In genomic region chr18:21597616-21598015, GRCh38 we compare ENCODE assay signal across 20 cellular contexts. TPM values are rescaled to one million over a fixed set of nuclear protein-coding genes. Genes with fewer than 3 reads are reported as not detected.
DNase-seq lines count a peak whose midpoint lies in the region; ATAC-seq, FAIRE-seq and TF ChIP-seq lines count a peak whose summit lies in the region.
"Had no signal": no experiment of that assay in that cellular context is flagged by ENCODE, and none has a peak within 500 bp of the region (broad histone marks: within the 10 kb centered on the region; RNA-seq: fewer than 3 reads in every experiment).

No MANE protein-coding gene starts in this region.

- intact Hi-C loops in HepG2 (cut with micrococcal nuclease; ENCODE audit: unreplicated experiment): no loop called here
- intact Hi-C loops in right lobe of liver (cut with DNase I): no loop called here
- intact Hi-C loops in K562 (cut with micrococcal nuclease): no loop called here
- intact Hi-C loops in aorta (cut with DNase I): no loop called here

- H3K9ac ChIP-seq in HepG2 (ENCODE audit: insufficient read depth, low read depth, low read length): no peak overlapping the region
- H3K9ac ChIP-seq in K562 (ENCODE audit: insufficient read depth in 1 of 2, low read depth in 2 of 2, low read length in 2 of 2): peak overlapping the region in 1 of 2 experiments; percentile 99; a peak in 2 of 4 replicates

- H3K36me3 ChIP-seq in HepG2 (replicated peaks in 1 of 2; ENCODE audit: control insufficient read depth in 1 of 2, insufficient read depth in 2 of 2, low read length in 2 of 2) (0 out of 5 replicates have a peak, but pooled peaks cover 0 to 5% of the 10 kb centered on the region in 2 experiments), right lobe of liver (no peaks in the 10 kb centered on the region), K562 (ENCODE audit: control insufficient read depth, insufficient read depth, low read length) (peaks cover 10% of the 10 kb centered on the region; the same call in 2 of the 3 replicates), aorta (ENCODE audit: control insufficient read depth in 1 of 2, insufficient read depth in 2 of 2, low read length in 1 of 2) (no peaks in the 10 kb centered on the region), tibial nerve (peaks cover 0 to under 1% (median 0%) of the 10 kb centered on the region in 3 donors)
- H3K36me3 ChIP-seq: Peyer's patch had no signal

- no peak for DNase-seq in HepG2 (ENCODE audit: low spot score)
- DNase-seq in right lobe of liver: no peak
- DNase-seq in OCI-M1 (lab: John Stamatoyannopoulos, UW): peak; percentile 29
- no peak for DNase-seq in K562 (ENCODE audit: extremely low read depth in 1 of 4, low spot score in 3 of 4)
- no peak for DNase-seq in stimulated activated naive B cell treated with anti-CD40 and anti-IgM and Interleukin-4, amounts not matched to agents 10 μg/mL and 1 μg/mL and 100 μg/mL, for 72 hours
- DNase-seq in aorta: no peak
- DNase-seq in tibial nerve (ENCODE audit: low spot score in 2 of 2): no peak
- DNase-seq: activated B cell treated with CpG ODN at 0.5 μM for 24 hours; amniotic stem cell; CD8-positive, alpha-beta T cell; DMS79 treated with DMSO at 0.1 percent for 48 hours; NCI-H1048; NCI-H2081 treated with DMSO at 0.1 percent for 48 hours; NCI-H524; Peyer's patch; testis had no signal

- H3K9me1 ChIP-seq in K562 (ENCODE audit: control insufficient read depth, insufficient read depth, low read length): no peaks in the 10 kb centered on the region

- H4K20me1 ChIP-seq in HepG2 (ENCODE audit: insufficient read depth, low read length) (0 out of 2 replicates have a peak, but pooled peaks cover 11% of the 10 kb centered on the region), K562 (replicated peaks; ENCODE audit: control insufficient read depth, insufficient read depth, low read length) (no peaks in the 10 kb centered on the region; the same call in 1 of the 2 replicates)

- no peaks in the 10 kb centered on the region; a peak in 1 of 5 replicates for H3K27me3 ChIP-seq in HepG2 (ENCODE audit: control insufficient read depth in 1 of 2, insufficient read depth in 2 of 2, low read length in 2 of 2)
- no peaks in the 10 kb centered on the region for H3K27me3 ChIP-seq in right lobe of liver
- H3K27me3 ChIP-seq in K562 (ENCODE audit: control insufficient read depth in 2 of 2, insufficient read depth in 2 of 2, low read length in 2 of 2): no peaks in the 10 kb centered on the region
- H3K27me3 ChIP-seq in aorta (ENCODE audit: control insufficient read depth in 1 of 2, insufficient read depth in 2 of 2, low read length in 1 of 2): no peaks in the 10 kb centered on the region
- H3K27me3 ChIP-seq in tibial nerve: no peaks in the 10 kb centered on the region
- H3K27me3 ChIP-seq: esophagus muscularis mucosa, Peyer's patch, testis had no signal

- in situ Hi-C loops in HepG2 (cut with HindIII; ENCODE audit: extremely low pct_ligation_motif_present, low pct_unique_long_range_greater_than_20kb): no loop called here
- in situ Hi-C loops in K562 (cut with MboI): no loop called here

- TF ChIP-seq RAD21 in HepG2 (CRISPR knock-in tag; IDR thresholded peaks at IDR 0.05) (no peak), K562 (CRISPR knock-in tag; conservative IDR thresholded peaks at IDR 0.05 in 1 of 2, IDR thresholded peaks at IDR 0.05 in 1 of 2) (no peak)

- TF ChIP-seq POLR2A in HepG2 (IDR thresholded peaks at IDR 0.05; ENCODE audit: insufficient read depth in 1 of 2, low read depth in 2 of 2, low read length in 2 of 2) (no peak), right lobe of liver (IDR thresholded peaks at IDR 0.05) (no peak), K562 (conservative IDR thresholded peaks at IDR 0.05) (no peak), tibial nerve (IDR thresholded peaks at IDR 0.05) (no peak)

- no peak overlapping the region; a peak in 1 of 6 replicates for H3K4me3 ChIP-seq in HepG2 (replicated peaks in 1 of 3; ENCODE audit: insufficient read depth in 1 of 3, low read depth in 2 of 3, low read length in 3 of 3)
- H3K4me3 ChIP-seq in right lobe of liver: no peak overlapping the region
- peak overlapping the region; percentile 97; the same call in 1 of the 2 replicates for H3K4me3 ChIP-seq in K562
- no peak overlapping the region for H3K4me3 ChIP-seq in aorta (ENCODE audit: low read length in 2 of 2)
- H3K4me3 ChIP-seq in tibial nerve: no peak overlapping the region
- H3K4me3 ChIP-seq: esophagus muscularis mucosa, Peyer's patch, testis had no signal

- H3K4me2 ChIP-seq in HepG2 (ENCODE audit: low read depth, low read length) (peak overlapping the region; percentile 80), K562 (ENCODE audit: insufficient read depth, low read length) (peak overlapping the region; percentile 30; the same call in 1 of the 2 replicates)

- BruUV-seq in HepG2 (replicated peaks; lab: Mats Ljungman, UMichigan) (no TSS peak), K562 (replicated peaks; lab: Mats Ljungman, UMichigan) (no TSS peak)

- ATAC-seq in HepG2: no peak
- ATAC-seq in right lobe of liver: no peak
- ATAC-seq in K562: no peak
- no peak for ATAC-seq in stimulated activated naive B cell treated with anti-CD40 and anti-IgM and Interleukin-4, amounts not matched to agents 10 μg/mL and 1 μg/mL and 100 μg/mL, for 72 hours (replicated peaks)
- no peak for ATAC-seq in HG03175 (IDR thresholded peaks at IDR 0.05; ENCODE audit: unreplicated experiment)
- no peak for ATAC-seq in aorta (ENCODE audit: low FRiP score)
- ATAC-seq: CD8-positive, alpha-beta T cell; left lobe of liver had no signal

- FAIRE-seq in HepG2 (lab: Jason Lieb, UNC) (no peak), K562 (lab: Jason Lieb, UNC) (no peak)

- CTCF ChIA-PET in HepG2 (lab: Yijun Ruan, JAX; ENCODE audit: low intra/inter-chr PET ratio, low total read pairs) (no interaction called here), K562 (lab: Yijun Ruan, JAX; ENCODE audit: low intra/inter-chr PET ratio) (no interaction called here)

- WGBS in HepG2 (ENCODE audit: low lambda C conversion rate): 79% methylated on average over 1 of the region's 1 CpG
- 69% methylated on average over 1 of the region's 1 CpG for WGBS in right lobe of liver (ENCODE audit: insufficient coverage, low coverage, low lambda C conversion rate, missing lambda C conversion rate)
- 0% methylated on average over 1 of the region's 1 CpG for WGBS in K562 (ENCODE audit: insufficient coverage, low coverage, missing lambda C conversion rate)
- 38 to 53% methylated on average over 1 of the region's 1 CpG for WGBS in aorta, 2 donors
- 42 to 54% methylated on average over 1 of the region's 1 CpG for WGBS in tibial nerve, 2 donors

- peaks cover 56% of the 10 kb centered on the region for H3K79me2 ChIP-seq in HepG2 (ENCODE audit: insufficient read depth, low read length)
- peaks cover 68% of the 10 kb centered on the region for H3K79me2 ChIP-seq in K562 (ENCODE audit: control insufficient read depth, insufficient read depth, low read length)

- no peaks in the 10 kb centered on the region for H3K9me3 Mint-ChIP-seq in stimulated activated naive B cell treated with anti-CD40 and anti-IgM and Interleukin-4, amounts not matched to agents 10 μg/mL and 1 μg/mL and 100 μg/mL, for 72 hours
- H3K9me3 Mint-ChIP-seq: activated B cell treated with CpG ODN at 0.5 μM for 24 hours; CD8-positive, alpha-beta T cell; central memory CD8-positive, alpha-beta T cell had no signal

- H3K4me1 ChIP-seq in HepG2 (ENCODE audit: insufficient read depth, low read length) (peaks cover 36% of the 10 kb centered on the region), right lobe of liver (peaks cover 0 to 18% (median 0%) of the 10 kb centered on the region in 4 donors), K562 (replicated peaks in 1 of 2; ENCODE audit: control insufficient read depth in 2 of 2, insufficient read depth in 2 of 2, low read length in 2 of 2) (peaks cover 9 to 15% of the 10 kb centered on the region in 2 experiments), aorta (ENCODE audit: control insufficient read depth in 1 of 2, insufficient read depth in 2 of 2, low read length in 2 of 2) (no peaks in the 10 kb centered on the region), tibial nerve (peaks cover 0 to 29% (median 9%) of the 10 kb centered on the region in 4 donors)

- no peaks in the 10 kb centered on the region for H3K27me3 Mint-ChIP-seq in stimulated activated naive B cell treated with anti-CD40 and anti-IgM and Interleukin-4, amounts not matched to agents 10 μg/mL and 1 μg/mL and 100 μg/mL, for 72 hours
- H3K27me3 Mint-ChIP-seq: activated B cell treated with CpG ODN at 0.5 μM for 24 hours; central memory CD8-positive, alpha-beta T cell had no signal

- peaks cover 20 to 48% of the 10 kb centered on the region in 2 donors for H3K4me1 Mint-ChIP-seq in stimulated activated naive B cell treated with anti-CD40 and anti-IgM and Interleukin-4, amounts not matched to agents 10 μg/mL and 1 μg/mL and 100 μg/mL, for 72 hours

- no peak for TF ChIP-seq EP300 in HepG2 (IDR thresholded peaks at IDR 0.05; ENCODE audit: low read depth in 2 of 2, low read length in 2 of 2)
- no peak for TF ChIP-seq EP300 in HepG2 (CRISPR knock-in tag; IDR thresholded peaks at IDR 0.05; ENCODE audit: borderline replicate concordance)
- no peak for TF ChIP-seq EP300 in K562 (IDR thresholded peaks at IDR 0.05; ENCODE audit: low read length)
- TF ChIP-seq EP300 in tibial nerve (IDR thresholded peaks at IDR 0.05): no peak

- H3K27ac ChIP-seq in HepG2 (ENCODE audit: extremely low read length, insufficient read depth, low read length): no peak overlapping the region
- H3K27ac ChIP-seq in right lobe of liver: no peak overlapping the region
- peak overlapping the region; percentile 8; the same call in 1 of the 3 replicates for H3K27ac ChIP-seq in K562 (ENCODE audit: extremely low read depth, low read depth, low read length)
- no peak overlapping the region for H3K27ac ChIP-seq in aorta (ENCODE audit: low read depth in 1 of 2, low read length in 2 of 2)
- no peak overlapping the region for H3K27ac ChIP-seq in tibial nerve
- H3K27ac ChIP-seq: esophagus muscularis mucosa, Peyer's patch, testis had no signal

- POLR2A ChIA-PET in HepG2 (lab: Yijun Ruan, JAX): interaction anchor here (1.1 kb wide), 1 partner anchor 143 kb away, joined by 3 read pairs; the partner anchor contains the start of gene MIB1
- POLR2A ChIA-PET in K562 (lab: Yijun Ruan, JAX): interaction anchor here (0.7 to 2.1 kb wide), 4 partner anchors 8 to 230 kb away, joined by 3 to 6 read pairs (median 4); no protein-coding TSS in a partner anchor

- H3K9me3 ChIP-seq in HepG2 (ENCODE audit: low read length) (no peaks in the 10 kb centered on the region), right lobe of liver (no peaks in the 10 kb centered on the region), K562 (replicated peaks; ENCODE audit: control insufficient read depth, insufficient read depth, low read depth, low read length) (no peaks in the 10 kb centered on the region), aorta (ENCODE audit: control insufficient read depth, low read length) (no peaks in the 10 kb centered on the region), tibial nerve (no peaks in the 10 kb centered on the region)
- H3K9me3 ChIP-seq: esophagus muscularis mucosa, Peyer's patch, testis had no signal

- no peak overlapping the region for H2AFZ ChIP-seq in HepG2 (ENCODE audit: low read length)
- H2AFZ ChIP-seq in K562 (ENCODE audit: low read depth, low read length): no peak overlapping the region

- H3K4me3 Mint-ChIP-seq in stimulated activated naive B cell treated with anti-CD40 and anti-IgM and Interleukin-4, amounts not matched to agents 10 μg/mL and 1 μg/mL and 100 μg/mL, for 72 hours: no peak overlapping the region
- H3K4me3 Mint-ChIP-seq: activated B cell treated with CpG ODN at 0.5 μM for 24 hours; CD8-positive, alpha-beta T cell had no signal

- TF ChIP-seq CTCF in HepG2 (CRISPR knock-in tag; IDR thresholded peaks at IDR 0.05) (no peak), right lobe of liver (IDR thresholded peaks at IDR 0.05) (no peak), K562 (IDR thresholded peaks at IDR 0.05 in 2 of 3, conservative IDR thresholded peaks at IDR 0.05 in 1 of 3; ENCODE audit: insufficient read depth in 2 of 3, low read depth in 1 of 3, low read length in 3 of 3) (no peak), tibial nerve (IDR thresholded peaks at IDR 0.05) (no peak)

- H3K27ac Mint-ChIP-seq in stimulated activated naive B cell treated with anti-CD40 and anti-IgM and Interleukin-4, amounts not matched to agents 10 μg/mL and 1 μg/mL and 100 μg/mL, for 72 hours: peak overlapping the region; percentile 37
- H3K27ac Mint-ChIP-seq: activated B cell treated with CpG ODN at 0.5 μM for 24 hours; CD8-positive, alpha-beta T cell had no signal

- H3K36me3 Mint-ChIP-seq in stimulated activated naive B cell treated with anti-CD40 and anti-IgM and Interleukin-4, amounts not matched to agents 10 μg/mL and 1 μg/mL and 100 μg/mL, for 72 hours: peaks cover 0 to 11% of the 10 kb centered on the region in 2 donors

RNA-seq across cellular contexts. Expression of gene ESCO1, which starts 2.9 kb away (rescaled TPM):
- total RNA-seq in HepG2 (2016; rRNA removed; fragmentation: Illumina TruSeq; extraction: Trizol): 19.4 and 32.7 TPM in 2 replicates
- 5.1 and 5.8 TPM in 2 replicates for total RNA-seq in HepG2 (2016; cell fraction: cytosol; rRNA removed; fragmentation: Illumina TruSeq; extraction: Trizol; ENCODE audit: low read depth)
- 20.1 and 30.7 TPM in 2 replicates for total RNA-seq in HepG2 (2016; cell fraction: insoluble cytoplasmic fraction; rRNA removed; fragmentation: Illumina TruSeq; extraction: Trizol)
- 13.5 and 14.0 TPM in 2 replicates for total RNA-seq in HepG2 (2016; cell fraction: membrane; rRNA removed; fragmentation: Illumina TruSeq; extraction: Trizol)
- 24.5 and 30.1 TPM in 2 replicates for total RNA-seq in HepG2 (2016; cell fraction: nucleus; rRNA removed; fragmentation: Illumina TruSeq; extraction: Trizol)
- 5.4 and 6.3 TPM in 2 replicates for polyA plus RNA-seq in HepG2 (2011; rRNA removed)
- 2.4 and 4.2 TPM in 2 replicates for polyA plus RNA-seq in HepG2 (2011; cell fraction: cytosol; rRNA removed)
- polyA plus RNA-seq in HepG2 (2011; cell fraction: nucleus; rRNA removed): 8.2 and 9.6 TPM in 2 replicates
- polyA plus RNA-seq in HepG2 (2012): 12.9 and 13.6 TPM in 2 replicates
- 2.2 TPM in 2 replicates for polyA plus RNA-seq in HepG2 (2016; cell fraction: cytosol; fragmentation: Illumina TruSeq; extraction: Trizol; ENCODE audit: low read depth)
- polyA plus RNA-seq in HepG2 (2016; cell fraction: insoluble cytoplasmic fraction; fragmentation: Illumina TruSeq; extraction: Trizol; ENCODE audit: low read depth): 23.5 and 26.2 TPM in 2 replicates
- 7.4 and 8.2 TPM in 2 replicates for polyA plus RNA-seq in HepG2 (2016; cell fraction: membrane; fragmentation: Illumina TruSeq; extraction: Trizol; ENCODE audit: low read depth)
- 16.0 and 17.8 TPM in 2 replicates for polyA plus RNA-seq in HepG2 (2016; cell fraction: nucleus; fragmentation: Illumina TruSeq; extraction: Trizol; ENCODE audit: insufficient read depth, low read depth)
- 3.5 and 4.2 TPM in 2 replicates for polyA minus RNA-seq in HepG2 (2011; rRNA and poly(A)+ RNA removed; ENCODE audit: low replicate concordance)
- 8.3 and 8.9 TPM in 2 replicates for polyA minus RNA-seq in HepG2 (2011; cell fraction: cytosol; rRNA and poly(A)+ RNA removed)
- 30.8 and 32.6 TPM in 2 replicates for polyA minus RNA-seq in HepG2 (2011; cell fraction: nucleus; rRNA and poly(A)+ RNA removed)
- total RNA-seq in right lobe of liver: 10 to 100 TPM in 1 of 6 experiments, 1 to 10 TPM in 5; 4.9 to 10.3 (median 6.5) TPM
- 13.8 and 37.5 TPM in 2 replicates for total RNA-seq in K562 (2011; cell fraction: chromatin; rRNA removed; ENCODE audit: low replicate concordance)
- total RNA-seq in K562 (2011; cell fraction: nucleolus; rRNA removed): 11.3 and 14.6 TPM in 2 replicates
- 17.2 and 25.9 TPM in 2 replicates for total RNA-seq in K562 (2011; cell fraction: nucleoplasm; rRNA removed)
- total RNA-seq in K562 (2014; rRNA removed): 17.1 and 19.8 TPM in 2 replicates
- 29.9 and 34.5 TPM in 2 replicates for total RNA-seq in K562 (2014; rRNA removed; fragmentation: Illumina TruSeq; extraction: Trizol)
- total RNA-seq in K562 (2015; rRNA removed; fragmentation: Illumina TruSeq; extraction: Trizol): 26.7 and 31.3 TPM in 2 replicates
- 19.6 TPM in 2 replicates for total RNA-seq in K562 (2021)
- 12.4 and 15.0 TPM in 2 replicates for polyA plus RNA-seq in K562 (2011; rRNA removed)
- polyA plus RNA-seq in K562 (2011; cell fraction: cytosol; rRNA removed): 2.7 and 5.3 TPM in 2 replicates
- polyA plus RNA-seq in K562 (2011; cell fraction: nucleus; rRNA removed): 9.9 and 11.7 TPM in 2 replicates
- 14.2 and 18.1 TPM in 2 replicates for polyA plus RNA-seq in K562 (2012)
- 20.5 and 24.1 TPM in 2 replicates for polyA plus RNA-seq in K562 (2014; fragmentation: Illumina TruSeq; extraction: Trizol)
- 10 to 100 TPM; 15.6 to 22.6 TPM for polyA plus RNA-seq in K562 (2014; fragmentation: Nextera tagmentation; extraction: Ambion mirVana)
- polyA plus RNA-seq in K562 (2014; rRNA removed): 15.7 and 16.7 TPM in 2 replicates
- 20.8 and 29.1 TPM in 2 replicates for polyA minus RNA-seq in K562 (2011; rRNA and poly(A)+ RNA removed)
- 12.1 and 12.5 TPM in 2 replicates for polyA minus RNA-seq in K562 (2011; cell fraction: cytosol; rRNA and poly(A)+ RNA removed)
- 8.5 and 18.5 TPM in 2 replicates for polyA minus RNA-seq in K562 (2011; cell fraction: nucleus; rRNA and poly(A)+ RNA removed)
- total RNA-seq in aorta: 10 to 100 TPM; 19.1 to 21.2 TPM
- polyA plus RNA-seq in aorta: 10 to 100 TPM in 1 of 2 donors, 1 to 10 TPM in 1; 7.2 to 12.4 TPM
- total RNA-seq in tibial nerve: 10 to 100 TPM; 15.0 to 19.2 (median 18.6) TPM

RNA-seq across cellular contexts. Expression of gene SNRPD1, which starts 14.5 kb away (rescaled TPM):
- 275 and 478 TPM in 2 replicates for total RNA-seq in HepG2 (2016; rRNA removed; fragmentation: Illumina TruSeq; extraction: Trizol)
- total RNA-seq in HepG2 (2016; cell fraction: cytosol; rRNA removed; fragmentation: Illumina TruSeq; extraction: Trizol; ENCODE audit: low read depth): 75.0 and 77.2 TPM in 2 replicates
- 293 and 452 TPM in 2 replicates for total RNA-seq in HepG2 (2016; cell fraction: insoluble cytoplasmic fraction; rRNA removed; fragmentation: Illumina TruSeq; extraction: Trizol)
- 98.7 and 110 TPM in 2 replicates for total RNA-seq in HepG2 (2016; cell fraction: membrane; rRNA removed; fragmentation: Illumina TruSeq; extraction: Trizol)
- total RNA-seq in HepG2 (2016; cell fraction: nucleus; rRNA removed; fragmentation: Illumina TruSeq; extraction: Trizol): 70.8 and 90.9 TPM in 2 replicates
- polyA plus RNA-seq in HepG2 (2011; rRNA removed): 17.4 and 22.7 TPM in 2 replicates
- 24.5 and 28.2 TPM in 2 replicates for polyA plus RNA-seq in HepG2 (2011; cell fraction: cytosol; rRNA removed)
- 3.1 and 5.0 TPM in 2 replicates for polyA plus RNA-seq in HepG2 (2011; cell fraction: nucleus; rRNA removed)
- 41.5 and 106 TPM in 2 replicates for polyA plus RNA-seq in HepG2 (2012)
- polyA plus RNA-seq in HepG2 (2016; cell fraction: cytosol; fragmentation: Illumina TruSeq; extraction: Trizol; ENCODE audit: low read depth): 98.5 and 112 TPM in 2 replicates
- 533 and 571 TPM in 2 replicates for polyA plus RNA-seq in HepG2 (2016; cell fraction: insoluble cytoplasmic fraction; fragmentation: Illumina TruSeq; extraction: Trizol; ENCODE audit: low read depth)
- polyA plus RNA-seq in HepG2 (2016; cell fraction: membrane; fragmentation: Illumina TruSeq; extraction: Trizol; ENCODE audit: low read depth): 113 and 128 TPM in 2 replicates
- polyA plus RNA-seq in HepG2 (2016; cell fraction: nucleus; fragmentation: Illumina TruSeq; extraction: Trizol; ENCODE audit: insufficient read depth, low read depth): 170 and 177 TPM in 2 replicates
- 6.0 and 34.0 TPM in 2 replicates for polyA minus RNA-seq in HepG2 (2011; rRNA and poly(A)+ RNA removed; ENCODE audit: low replicate concordance)
- polyA minus RNA-seq in HepG2 (2011; cell fraction: cytosol; rRNA and poly(A)+ RNA removed): 23.1 and 40.4 TPM in 2 replicates
- 22.6 and 28.1 TPM in 2 replicates for polyA minus RNA-seq in HepG2 (2011; cell fraction: nucleus; rRNA and poly(A)+ RNA removed)
- 10 to 100 TPM in 3 of 6 experiments, 1 to 10 TPM in 3; 3.5 to 16.3 (median 9.4) TPM for total RNA-seq in right lobe of liver
- 10.6 and 18.6 TPM in 2 replicates for total RNA-seq in K562 (2011; cell fraction: chromatin; rRNA removed; ENCODE audit: low replicate concordance)
- 11.3 and 12.9 TPM in 2 replicates for total RNA-seq in K562 (2011; cell fraction: nucleolus; rRNA removed)
- 17.5 and 29.5 TPM in 2 replicates for total RNA-seq in K562 (2011; cell fraction: nucleoplasm; rRNA removed)
- 213 and 217 TPM in 2 replicates for total RNA-seq in K562 (2014; rRNA removed)
- 340 and 396 TPM in 2 replicates for total RNA-seq in K562 (2014; rRNA removed; fragmentation: Illumina TruSeq; extraction: Trizol)
- total RNA-seq in K562 (2015; rRNA removed; fragmentation: Illumina TruSeq; extraction: Trizol): 296 and 350 TPM in 2 replicates
- total RNA-seq in K562 (2021): 179 and 186 TPM in 2 replicates
- polyA plus RNA-seq in K562 (2011; rRNA removed): 173 and 230 TPM in 2 replicates
- polyA plus RNA-seq in K562 (2011; cell fraction: cytosol; rRNA removed): 34.2 and 93.4 TPM in 2 replicates
- 7.3 and 10.7 TPM in 2 replicates for polyA plus RNA-seq in K562 (2011; cell fraction: nucleus; rRNA removed)
- 86.4 and 150 TPM in 2 replicates for polyA plus RNA-seq in K562 (2012)
- polyA plus RNA-seq in K562 (2014; fragmentation: Illumina TruSeq; extraction: Trizol): 231 and 284 TPM in 2 replicates
- 1,000 to 10,000 TPM in 1 of 2 experiments, 100 to 1,000 TPM in 1; 960 to 1,063 TPM for polyA plus RNA-seq in K562 (2014; fragmentation: Nextera tagmentation; extraction: Ambion mirVana)
- 285 and 313 TPM in 2 replicates for polyA plus RNA-seq in K562 (2014; rRNA removed)
- polyA minus RNA-seq in K562 (2011; rRNA and poly(A)+ RNA removed): 76.9 and 95.2 TPM in 2 replicates
- polyA minus RNA-seq in K562 (2011; cell fraction: cytosol; rRNA and poly(A)+ RNA removed): 45.0 and 45.5 TPM in 2 replicates
- 7.0 and 18.4 TPM in 2 replicates for polyA minus RNA-seq in K562 (2011; cell fraction: nucleus; rRNA and poly(A)+ RNA removed)
- 10 to 100 TPM; 21.0 to 35.4 TPM for total RNA-seq in aorta
- polyA plus RNA-seq in aorta: 10 to 100 TPM in 1 of 2 donors, 1 to 10 TPM in 1; 8.8 to 24.0 TPM
- 10 to 100 TPM in 1 of 4 donors, 1 to 10 TPM in 3; 4.3 to 12.6 (median 5.2) TPM for total RNA-seq in tibial nerve

Comparison
In these comparisons a context has a peak if more than half of its experiments do, and no peak if none do; other contexts are left out.
1. Of the 241 proteins assayed by ChIP-seq in both HepG2 and K562: peak only in HepG2: none; only in K562: MEIS2; in both: none; in neither: 240.